In the genomic region with DNA sequence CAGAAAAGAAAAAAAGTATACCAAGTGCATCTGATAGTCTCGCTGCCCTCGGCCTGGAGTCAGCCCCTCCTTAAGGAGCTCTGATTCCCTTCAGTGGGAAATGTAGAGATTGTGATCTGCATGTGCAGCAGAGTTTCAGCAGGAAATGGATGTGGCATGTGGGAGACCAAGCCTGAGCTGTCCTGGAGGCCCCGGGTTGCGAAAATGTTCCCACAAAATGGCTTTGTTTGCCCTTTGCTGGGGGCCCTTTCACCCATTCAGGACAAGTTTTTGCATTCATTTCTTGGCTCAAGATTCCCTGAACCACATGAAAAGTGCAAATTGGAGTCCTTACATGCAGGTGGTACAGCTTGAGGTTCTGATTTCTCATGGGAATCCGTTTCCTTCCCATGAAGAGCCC, we compare ENCODE assay signal across 17 cellular contexts.
DNase-seq lines count a peak whose midpoint lies in the region; ATAC-seq and TF ChIP-seq lines count a peak whose summit lies in the region.
"Had no signal": no experiment of that assay in that cellular context is flagged by ENCODE, and none has a peak within 500 bp of the region (broad histone marks: within the 10 kb centered on the region; RNA-seq: fewer than 3 reads in every experiment).

No MANE protein-coding gene starts in this region.

- H3K9me3 ChIP-seq in DND-41 (ENCODE audit: insufficient read depth, low read length, severe bottlenecking) (no peaks in the 10 kb centered on the region), smooth muscle cell (replicated peaks; ENCODE audit: low read depth) (no peaks in the 10 kb centered on the region)

- H3K36me3 ChIP-seq in DND-41 (ENCODE audit: insufficient read depth, low read length) (no peaks in the 10 kb centered on the region), smooth muscle cell (ENCODE audit: low read depth) (no peaks in the 10 kb centered on the region)

- H3K27ac ChIP-seq in DND-41 (ENCODE audit: low read length) = no peak overlapping the region; the same call in 1 of the 2 replicates
- no peak overlapping the region for H3K27ac ChIP-seq in smooth muscle cell (ENCODE audit: low read depth)
- H3K27ac ChIP-seq: C4-2B, PC-9, RWPE1 had no signal

- peaks cover 16% of the 10 kb centered on the region for H3K4me1 ChIP-seq in DND-41 (ENCODE audit: insufficient read depth, low read length)
- H3K4me1 ChIP-seq in smooth muscle cell (ENCODE audit: low read depth) = peaks cover 6% of the 10 kb centered on the region

- WGBS in smooth muscle cell (ENCODE audit: low lambda C conversion rate) = 30% methylated on average over 5 of the region's 5 CpGs

- DNase-seq in DND-41 = peak; percentile 49
- peak; percentile 56 for DNase-seq in M059J (ENCODE audit: low read depth)
- peak; percentile 21 for DNase-seq in fibroblast of villous mesenchyme (ENCODE audit: low read depth)
- DNase-seq in smooth muscle cell (lab: John Stamatoyannopoulos, UW; ENCODE audit: unreplicated experiment) = no peak
- DNase-seq in D341Med (ENCODE audit: low spot score) = no peak
- no peak for DNase-seq in NCI-H187 treated with DMSO at 0.1 percent for 48 hours (lab: John Stamatoyannopoulos, UW)
- DNase-seq: DMS79, H9, KG1, NCI-H1092 treated with DMSO at 0.1 percent for 48 hours, NCI-H1694, NCI-H2227 treated with DMSO at 0.1 percent for 48 hours, NCI-H524, PC-9 had no signal

- H3K4me2 ChIP-seq in DND-41 (ENCODE audit: insufficient read depth, low read length) (no peak overlapping the region), smooth muscle cell (no peak overlapping the region)
- H3K4me2 ChIP-seq: PC-9 had no signal

- no peaks in the 10 kb centered on the region for H4K20me1 ChIP-seq in DND-41 (ENCODE audit: insufficient read depth, low read length)
- H4K20me1 ChIP-seq in smooth muscle cell (ENCODE audit: low read depth) = no peaks in the 10 kb centered on the region

- H3K27me3 ChIP-seq in DND-41 (ENCODE audit: insufficient read depth, low read length, poor library complexity) = no peaks in the 10 kb centered on the region
- no peaks in the 10 kb centered on the region for H3K27me3 ChIP-seq in smooth muscle cell (ENCODE audit: low read depth)

- TF ChIP-seq CTCF in DND-41 (IDR thresholded peaks at IDR 0.05; ENCODE audit: borderline replicate concordance, extremely low read depth, low read length, poor library complexity, severe bottlenecking) (no peak), fibroblast of villous mesenchyme (IDR thresholded peaks at IDR 0.05; ENCODE audit: insufficient read depth, low read depth, low read length) (no peak), smooth muscle cell (IDR thresholded peaks at IDR 0.05; ENCODE audit: borderline replicate concordance, insufficient read depth, poor library complexity, severe bottlenecking) (no peak)

- H2AFZ ChIP-seq in DND-41 (ENCODE audit: low read depth, low read length) (no peak overlapping the region), smooth muscle cell (ENCODE audit: low read depth) (peak overlapping the region; percentile 73)
- H2AFZ ChIP-seq: PC-9 had no signal

- H3K9ac ChIP-seq in DND-41 (ENCODE audit: low read depth, low read length) = no peak overlapping the region
- no peak overlapping the region for H3K9ac ChIP-seq in smooth muscle cell (ENCODE audit: low read depth)

- ATAC-seq in DND-41 (ENCODE audit: insufficient read depth, low read depth) (peak; percentile 67), GM19463 (IDR thresholded peaks at IDR 0.05; ENCODE audit: unreplicated experiment) (no peak)

- H3K79me2 ChIP-seq in DND-41 (ENCODE audit: insufficient read depth, low read length) (no peaks in the 10 kb centered on the region), smooth muscle cell (ENCODE audit: low read depth) (no peaks in the 10 kb centered on the region)

- H3K4me3 ChIP-seq in DND-41 (ENCODE audit: low read depth in 1 of 2, low read length in 2 of 2) = no peak overlapping the region
- H3K4me3 ChIP-seq in fibroblast of villous mesenchyme (ENCODE audit: low read depth, low read length) = no peak overlapping the region
- no peak overlapping the region for H3K4me3 ChIP-seq in smooth muscle cell
- H3K4me3 ChIP-seq: PC-9 had no signal

- H3F3A ChIP-seq in smooth muscle cell (ENCODE audit: low read depth) = no peaks in the 10 kb centered on the region

Comparison
In these comparisons a context has a peak if more than half of its experiments do, and no peak if none do; other contexts are left out.
1. DNase-seq: peak in DND-41 (single experiment), M059J (single experiment) and fibroblast of villous mesenchyme (single experiment); none in smooth muscle cell (single experiment), D341Med (single experiment) and NCI-H187 treated with DMSO at 0.1 percent for 48 hours (single experiment).